In the genomic region with DNA sequence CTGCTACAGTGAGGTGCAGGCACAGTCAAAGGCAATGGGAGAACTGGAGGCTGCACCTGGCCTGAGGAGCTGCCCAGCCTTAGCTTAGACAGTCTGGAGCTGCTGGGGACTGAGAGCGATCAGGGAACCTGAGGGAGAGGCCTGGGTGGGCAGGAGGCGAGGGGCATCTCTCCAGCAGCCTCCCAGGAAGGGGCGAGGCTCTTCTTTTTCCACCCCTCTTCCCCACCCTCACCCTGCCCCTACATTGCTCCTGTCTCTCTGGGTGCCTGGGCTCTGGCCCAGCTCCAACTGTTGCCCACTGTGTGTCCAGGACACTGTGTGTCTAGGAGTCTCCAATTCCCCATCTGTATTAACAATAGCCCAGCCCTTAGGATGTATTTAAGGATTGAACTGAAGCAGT, we compare ENCODE assay signal across 25 cellular contexts. TPM values are rescaled to one million over a fixed set of nuclear protein-coding genes. Genes with fewer than 3 reads are reported as not detected.
DNase-seq lines count a peak whose midpoint lies in the region; ATAC-seq and TF ChIP-seq lines count a peak whose summit lies in the region.
"Had no signal": no experiment of that assay in that cellular context is flagged by ENCODE, and none has a peak within 500 bp of the region (broad histone marks: within the 10 kb centered on the region; RNA-seq: fewer than 3 reads in every experiment).

No MANE protein-coding gene starts in this region.

- H3K27ac ChIP-seq in lower lobe of right lung (no peak overlapping the region), spleen (no peak overlapping the region), esophagus muscularis mucosa (replicated peaks in 1 of 4) (no peak overlapping the region)
- H3K27ac ChIP-seq: A549; BLaER1 treated with 17β-estradiol and CSF1 and Interleukin-3, amounts not matched to agents 10 nM and 100 nM had no signal

- DNase-seq in NCI-H69 (lab: John Stamatoyannopoulos, UW) (peak; percentile 7), chondrocyte (ENCODE audit: low spot score) (peak; percentile 51), lower lobe of right lung (peak; percentile 25), spleen (peak; percentile 31), esophagus muscularis mucosa (ENCODE audit: extremely low spot score) (no peak), NCI-H748 treated with DMSO at 0.1 percent for 48 hours (lab: John Stamatoyannopoulos, UW) (no peak), UCSD-AML1 (lab: John Stamatoyannopoulos, UW; ENCODE audit: unreplicated experiment) (no peak)
- DNase-seq: 8988T; ACHN; AML-193; BE2C; CD4-positive, alpha-beta T cell; CD8-positive, alpha-beta memory T cell; DMS 273 treated with DMSO at 0.1 percent for 48 hours; DMS79; EL; GDM1; GOT3; HFFc6 had no signal

- H3K36me3 ChIP-seq in lower lobe of right lung (no peaks in the 10 kb centered on the region), spleen (no peaks in the 10 kb centered on the region), esophagus muscularis mucosa (no peaks in the 10 kb centered on the region)
- H3K36me3 ChIP-seq: BE2C; BLaER1 treated with 17β-estradiol and CSF1 and Interleukin-3, amounts not matched to agents 10 nM and 100 nM; HAP-1 had no signal

- H3K27me3 ChIP-seq in lower lobe of right lung (ENCODE audit: low read depth) (no peaks in the 10 kb centered on the region), spleen (replicated peaks in 1 of 7) (no peaks in the 10 kb centered on the region), esophagus muscularis mucosa (no peaks in the 10 kb centered on the region)
- H3K27me3 ChIP-seq: BE2C; BLaER1 treated with 17β-estradiol and CSF1 and Interleukin-3, amounts not matched to agents 10 nM and 100 nM had no signal

- no peak overlapping the region for H3K4me3 Mint-ChIP-seq in chondrocyte (ENCODE audit: unreplicated experiment)
- H3K4me3 Mint-ChIP-seq: CD14-positive monocyte; CD4-positive, alpha-beta T cell; HFFc6 had no signal

- no peaks in the 10 kb centered on the region for H3K9me3 ChIP-seq in lower lobe of right lung
- H3K9me3 ChIP-seq in spleen = no peaks in the 10 kb centered on the region
- no peaks in the 10 kb centered on the region for H3K9me3 ChIP-seq in esophagus muscularis mucosa
- H3K9me3 ChIP-seq: A549, BE2C, HAP-1 had no signal

- TF ChIP-seq POLR2A in spleen (IDR thresholded peaks at IDR 0.05) = no peak
- TF ChIP-seq POLR2A in esophagus muscularis mucosa (IDR thresholded peaks at IDR 0.05; ENCODE audit: low read depth) = no peak

- ATAC-seq in lower lobe of right lung (no peak), GM19328 (IDR thresholded peaks at IDR 0.05; ENCODE audit: unreplicated experiment) (no peak)
- ATAC-seq: GM12878 had no signal

- intact Hi-C loops in lower lobe of right lung (cut with DNase I) (no loop called here), spleen (cut with DNase I; ENCODE audit: low total_unique reads) (no loop called here), esophagus muscularis mucosa (cut with DNase I) (no loop called here)

- H3K27ac Mint-ChIP-seq in chondrocyte (ENCODE audit: unreplicated experiment) = no peak overlapping the region
- H3K27ac Mint-ChIP-seq: CD14-positive monocyte; CD4-positive, alpha-beta T cell; HFFc6 had no signal

- H3K4me3 ChIP-seq in lower lobe of right lung = no peak overlapping the region
- no peak overlapping the region for H3K4me3 ChIP-seq in spleen
- H3K4me3 ChIP-seq in esophagus muscularis mucosa = no peak overlapping the region
- H3K4me3 ChIP-seq: A549; BLaER1 treated with 17β-estradiol and CSF1 and Interleukin-3, amounts not matched to agents 10 nM and 100 nM; GM12878; HAP-1 had no signal

- H3K4me1 Mint-ChIP-seq in chondrocyte (ENCODE audit: low read depth) = peaks cover 8% of the 10 kb centered on the region
- H3K4me1 Mint-ChIP-seq: CD8-positive, alpha-beta memory T cell had no signal

- no peak for TF ChIP-seq EP300 in esophagus muscularis mucosa (IDR thresholded peaks at IDR 0.05)

- no peaks in the 10 kb centered on the region for H3K27me3 Mint-ChIP-seq in chondrocyte (ENCODE audit: low read depth)
- H3K27me3 Mint-ChIP-seq: CD4-positive, alpha-beta T cell; CD8-positive, alpha-beta memory T cell had no signal

- WGBS in spleen, 5 donors = 87 to 94% (median 90%) methylated on average over 2 to 3 of the region's 3 CpGs
- WGBS in esophagus muscularis mucosa = 73% methylated on average over 2 of the region's 3 CpGs

- peaks cover 8% of the 10 kb centered on the region for H3K36me3 Mint-ChIP-seq in chondrocyte (ENCODE audit: low read depth)
- H3K36me3 Mint-ChIP-seq: CD14-positive monocyte; CD8-positive, alpha-beta memory T cell had no signal

- no peak for TF ChIP-seq CTCF in chondrocyte (IDR thresholded peaks at IDR 0.05)
- no peak for TF ChIP-seq CTCF in lower lobe of right lung (IDR thresholded peaks at IDR 0.05)
- no peak for TF ChIP-seq CTCF in spleen (IDR thresholded peaks at IDR 0.05 in 8 of 11, conservative IDR thresholded peaks at IDR 0.05 in 3 of 11)
- TF ChIP-seq CTCF in esophagus muscularis mucosa (IDR thresholded peaks at IDR 0.05) = no peak

- H3K9me3 Mint-ChIP-seq in chondrocyte (ENCODE audit: low read depth) = peaks cover 3% of the 10 kb centered on the region
- H3K9me3 Mint-ChIP-seq: CD4-positive, alpha-beta T cell; CD8-positive, alpha-beta memory T cell; HFFc6 had no signal

- H3K4me1 ChIP-seq in lower lobe of right lung (peaks cover 6% of the 10 kb centered on the region), spleen (peaks cover 0 to 4% (median under 1%) of the 10 kb centered on the region in 6 donors), esophagus muscularis mucosa (peaks cover 0 to 5% (median 4%) of the 10 kb centered on the region in 4 donors)
- H3K4me1 ChIP-seq: A549, BE2C, HAP-1 had no signal

RNA-seq across cellular contexts. Expression of gene TBATA, which starts 36.9 kb away (rescaled TPM):
- total RNA-seq in chondrocyte (not detected in 3 replicates), lower lobe of right lung (not detected), spleen (1 to 10 TPM in 2 of 7 donors, under 1 TPM in 5; 0.56 to 2.9 (median 0.66) TPM), esophagus muscularis mucosa (not detected)
- polyA plus RNA-seq in spleen = under 1 TPM in 1 of 3 donors, not detected in 2; 0.45 TPM
- total RNA-seq: CD4-positive, alpha-beta T cell; CD8-positive, alpha-beta memory T cell; GM12878; HFFc6 had no signal
- polyA plus RNA-seq: A549; CD14-positive monocyte; CD8-positive, alpha-beta memory T cell; GM12878 had no signal

Comparison
In these comparisons a context has a peak if more than half of its experiments do, and no peak if none do; other contexts are left out.
1. DNase-seq: peak in NCI-H69 (single experiment), chondrocyte (single experiment), lower lobe of right lung (single experiment) and spleen (single experiment); none in esophagus muscularis mucosa (single experiment), NCI-H748 treated with DMSO at 0.1 percent for 48 hours (single experiment) and UCSD-AML1 (single experiment).